ENCODE assay signal across 8 cellular contexts in genomic region chr15:67120839-67121540, GRCh38. TPM values are rescaled to one million over a fixed set of nuclear protein-coding genes. Genes with fewer than 3 reads are reported as not detected.
DNase-seq lines count a peak whose midpoint lies in the region; ATAC-seq, FAIRE-seq and TF ChIP-seq lines count a peak whose summit lies in the region.

No MANE protein-coding gene starts in this region.

- H3K27me3 ChIP-seq in AG04450 (ENCODE audit: control insufficient read depth, insufficient read depth, low read length) (no peaks in the 10 kb centered on the region), pancreas (no peaks in the 10 kb centered on the region), testis (no peaks in the 10 kb centered on the region)

- no peaks in the 10 kb centered on the region for H4K20me1 ChIP-seq in OCI-LY7 (ENCODE audit: insufficient read depth, low read length)

- H3K4me3 ChIP-seq in AG04450 (ENCODE audit: low read depth, low read length) (no peak overlapping the region), OCI-LY7 (ENCODE audit: low read depth, low read length, poor library complexity, severe bottlenecking) (peak overlapping the region; percentile 26), fibroblast of villous mesenchyme (ENCODE audit: low read depth, low read length) (no peak overlapping the region), pancreas (peak overlapping the region in 1 of 4 donors; percentile 13), testis (no peak overlapping the region)

- no TSS peak for BruUV-seq in OCI-LY7 (replicated peaks; lab: Mats Ljungman, UMichigan)

- no peak for TF ChIP-seq CTCF in AG04450 (IDR thresholded peaks at IDR 0.05; ENCODE audit: low read depth, low read length)
- TF ChIP-seq CTCF in OCI-LY7 (conservative IDR thresholded peaks at IDR 0.05; ENCODE audit: low read length): no peak
- no peak for TF ChIP-seq CTCF in fibroblast of villous mesenchyme (IDR thresholded peaks at IDR 0.05; ENCODE audit: insufficient read depth, low read depth, low read length)
- no peak for TF ChIP-seq CTCF in pancreas (IDR thresholded peaks at IDR 0.05)
- TF ChIP-seq CTCF in testis (IDR thresholded peaks at IDR 0.05): no peak

- no peaks in the 10 kb centered on the region; the same call in 1 of the 2 replicates for H3K36me3 ChIP-seq in OCI-LY7 (ENCODE audit: insufficient read depth, low read length)
- H3K36me3 ChIP-seq in pancreas: no peaks in the 10 kb centered on the region
- no peaks in the 10 kb centered on the region for H3K36me3 ChIP-seq in testis (ENCODE audit: low read depth, missing control alignments)

- H3K9me3 ChIP-seq in AG04450 (ENCODE audit: control insufficient read depth, insufficient read depth, low read length) (no peaks in the 10 kb centered on the region), OCI-LY7 (ENCODE audit: low read length) (no peaks in the 10 kb centered on the region), pancreas (no peaks in the 10 kb centered on the region), testis (no peaks in the 10 kb centered on the region)

- ATAC-seq in GM21390 (IDR thresholded peaks at IDR 0.05; ENCODE audit: unreplicated experiment) (peak; percentile 70), pancreas (peak; percentile 59 to 82 (median 76))

- peaks cover 64% of the 10 kb centered on the region for H3K4me1 ChIP-seq in OCI-LY7 (ENCODE audit: insufficient read depth, low read length, poor library complexity, severe bottlenecking)
- peaks cover 33 to 67% (median 40%) of the 10 kb centered on the region in 3 donors for H3K4me1 ChIP-seq in pancreas
- H3K4me1 ChIP-seq in testis: peaks cover 42% of the 10 kb centered on the region

- H2AFZ ChIP-seq in OCI-LY7 (ENCODE audit: low read length): no peak overlapping the region

- CTCF ChIA-PET in AG04450 (lab: Charles Lee): interaction anchor here (1.6 kb wide), 1 partner anchor 72 kb away, joined by 3 read pairs; no protein-coding TSS in a partner anchor
- CTCF ChIA-PET in OCI-LY7 (lab: Charles Lee; ENCODE audit: unreplicated experiment): interaction anchor here (0.8 kb wide), 1 partner anchor 20 kb away, joined by 3 read pairs; no protein-coding TSS in a partner anchor

- peak overlapping the region; percentile 63 for H3K4me2 ChIP-seq in OCI-LY7 (ENCODE audit: low read length)

- intact Hi-C loops in OCI-LY7 (cut with micrococcal nuclease; ENCODE audit: unreplicated experiment) (no loop called here), pancreas (cut with DNase I) (no loop called here), testis (cut with DNase I; ENCODE audit: low total_unique reads) (loop anchor here (10.0 kb wide), 1 partner anchor 56 kb away; the partner anchor contains the start of gene SMAD3)

- peaks cover 47% of the 10 kb centered on the region; the same call in 1 of the 2 replicates for H3K79me2 ChIP-seq in OCI-LY7 (ENCODE audit: insufficient read depth, low read depth, low read length)

- DNase-seq in AG04450 (ENCODE audit: low read depth, low spot score): peak; percentile 85
- DNase-seq in OCI-LY7 (ENCODE audit: low spot score): no peak
- DNase-seq in activated effector memory CD4-positive, alpha-beta T cell treated with anti-CD3 and anti-CD28 coated beads, Interleukin-2, amount 50 U/mL, for 16 hours: peak; percentile 96
- DNase-seq in fibroblast of villous mesenchyme (ENCODE audit: low read depth): peak; percentile 97
- DNase-seq in pancreas: peak; percentile 73 to 86 (median 83)
- DNase-seq in testis: peak; percentile 85
- no peak for DNase-seq in NCI-H2029 (lab: John Stamatoyannopoulos, UW)

- peak overlapping the region; percentile 98 for H3K27ac ChIP-seq in AG04450 (ENCODE audit: low read depth, low read length)
- peak overlapping the region; percentile 35 for H3K27ac ChIP-seq in OCI-LY7 (ENCODE audit: low read depth, low read length, poor library complexity, severe bottlenecking)
- H3K27ac ChIP-seq in pancreas: peak overlapping the region; percentile 60 to 90 (median 82)
- peak overlapping the region; percentile 76 to 84 for H3K27ac ChIP-seq in testis

- POLR2A ChIA-PET in AG04450 (lab: Yijun Ruan, JAX): interaction anchor here (0.9 to 1.8 kb wide), 4 partner anchors 11 to 55 kb away, joined by 3 to 7 read pairs (median 4); partner anchors contain the start of gene SMAD3
- POLR2A ChIA-PET in OCI-LY7 (lab: Charles Lee): interaction anchor here (1.5 kb wide), 2 partner anchors 18 to 19 kb away, joined by 3 read pairs; no protein-coding TSS in a partner anchor

- TF ChIP-seq POLR2A in testis (IDR thresholded peaks at IDR 0.05): no peak

- no peaks in the 10 kb centered on the region for H3K9me2 ChIP-seq in OCI-LY7 (ENCODE audit: insufficient read depth, low read length)

- 27 to 43% methylated on average over 25 of the region's 25 CpGs for WGBS in pancreas, 2 donors
- 18 to 28% methylated on average over 16 to 25 of the region's 25 CpGs for WGBS in testis, 2 donors

- FAIRE-seq in pancreas (lab: Jason Lieb, UNC): no peak

RNA-seq across cellular contexts. Expression of gene SMAD3, which starts 55.6 kb away (rescaled TPM):
- polyA plus RNA-seq in AG04450 (2011; rRNA removed) (115 and 138 TPM in 2 replicates), pancreas (10 to 100 TPM in 1 of 2 donors, 1 to 10 TPM in 1; 7.9 to 13.5 TPM), testis (ENCODE audit: insufficient read depth, low read depth, low replicate concordance) (11.4 TPM)
- polyA minus RNA-seq in AG04450 (2011; rRNA and poly(A)+ RNA removed): 168 and 203 TPM in 2 replicates
- 32.8 and 41.2 TPM in 2 replicates for total RNA-seq in OCI-LY7 (2014; rRNA removed; shearing (Covaris generic))
- total RNA-seq in OCI-LY7 (2022) (77.8 and 84.5 TPM in 2 replicates), fibroblast of villous mesenchyme (30.3 and 67.8 TPM in 2 replicates), pancreas (10 to 100 TPM; 15.6 to 42.5 (median 23.8) TPM), testis (10 to 100 TPM; 18.7 to 31.6 TPM)

Comparison
In these comparisons a context has a peak if more than half of its experiments do, and no peak if none do; other contexts are left out.
1. DNase-seq: peak in AG04450 (single experiment), activated effector memory CD4-positive, alpha-beta T cell treated with anti-CD3 and anti-CD28 coated beads, Interleukin-2, amount 50 U/mL, for 16 hours (single experiment), fibroblast of villous mesenchyme (single experiment), pancreas (6 of 6) and testis (single experiment); none in OCI-LY7 (single experiment) and NCI-H2029 (single experiment).
2. H3K27ac ChIP-seq: peak in every context shown above with its lines; median percentile 98 in AG04450; 82 in pancreas; 80 in testis; 35 in OCI-LY7.